ENCODE assay signal across 12 cellular contexts in genomic region chr12:123398918-123399617, GRCh38. TPM values are rescaled to one million over a fixed set of nuclear protein-coding genes. Genes with fewer than 3 reads are reported as not detected.
DNase-seq lines count a peak whose midpoint lies in the region; ATAC-seq and TF ChIP-seq lines count a peak whose summit lies in the region.
"Had no signal": no experiment of that assay in that cellular context is flagged by ENCODE, and none has a peak within 500 bp of the region (broad histone marks: within the 10 kb centered on the region; RNA-seq: fewer than 3 reads in every experiment).

No MANE protein-coding gene starts in this region.

- H3K27ac ChIP-seq in breast epithelium (peak overlapping the region; percentile 20 to 84), substantia nigra (ENCODE audit: low read depth, low read length, poor library complexity, severe bottlenecking) (peak overlapping the region; percentile 80)

- no peaks in the 10 kb centered on the region for H3K27me3 ChIP-seq in breast epithelium

- no peaks in the 10 kb centered on the region for H3K9me3 Mint-ChIP-seq in stimulated activated effector memory CD8-positive, alpha-beta T cell treated with anti-CD3 and anti-CD28 coated beads, Interleukin-12 subunit alpha, Interleukin-12 subunit beta, amount 100 ng/mL, for 72 hours
- H3K9me3 Mint-ChIP-seq: stimulated activated naive B cell treated with anti-CD40 and anti-IgM and Interleukin-4, amounts not matched to agents 10 μg/mL and 1 μg/mL and 100 μg/mL, for 72 hours had no signal

- DNase-seq in GM03348 (ENCODE audit: low spot score) (peak; percentile 54), breast epithelium (ENCODE audit: low spot score in 2 of 2) (no peak), left colon (no peak), substantia nigra (lab: John Stamatoyannopoulos, UW) (peak in 28 of 49 donors; percentile 18 to 93 (median 36)), NCI-H1092 (lab: John Stamatoyannopoulos, UW) (no peak), NCI-H2171 (lab: John Stamatoyannopoulos, UW) (no peak)
- no peak for DNase-seq in stimulated activated effector memory CD8-positive, alpha-beta T cell treated with anti-CD3 and anti-CD28 coated beads, Interleukin-12 subunit alpha, Interleukin-12 subunit beta, amount 100 ng/mL, for 72 hours (ENCODE audit: low spot score in 2 of 2)
- DNase-seq: activated effector memory CD4-positive, alpha-beta T cell treated with Interleukin-2 at 50 U/mL for 16 hours; stimulated activated CD4-positive, alpha-beta T cell treated with anti-CD3 and anti-CD28 coated beads, Interleukin-15, amount 100 ng/mL, for 24 hours; stimulated activated naive B cell treated with anti-CD40 and anti-IgM and Interleukin-4, amounts not matched to agents 10 μg/mL and 1 μg/mL and 100 μg/mL, for 72 hours had no signal

- peak overlapping the region in 1 of 3 donors; percentile 4 for H3K4me3 ChIP-seq in breast epithelium

- H3K36me3 Mint-ChIP-seq in stimulated activated effector memory CD8-positive, alpha-beta T cell treated with anti-CD3 and anti-CD28 coated beads, Interleukin-12 subunit alpha, Interleukin-12 subunit beta, amount 100 ng/mL, for 72 hours, result peaks cover 96% of the 10 kb centered on the region

- intact Hi-C loops in breast epithelium (cut with DNase I; ENCODE audit: low total_unique reads), result no loop called here
- intact Hi-C loops in left colon (cut with DNase I, micrococcal nuclease), result no loop called here

- H3K27ac Mint-ChIP-seq in stimulated activated effector memory CD8-positive, alpha-beta T cell treated with anti-CD3 and anti-CD28 coated beads, Interleukin-12 subunit alpha, Interleukin-12 subunit beta, amount 100 ng/mL, for 72 hours, result no peak overlapping the region
- H3K27ac Mint-ChIP-seq: stimulated activated naive B cell treated with anti-CD40 and anti-IgM and Interleukin-4, amounts not matched to agents 10 μg/mL and 1 μg/mL and 100 μg/mL, for 72 hours had no signal

- no peak overlapping the region for H3K4me3 Mint-ChIP-seq in stimulated activated effector memory CD8-positive, alpha-beta T cell treated with anti-CD3 and anti-CD28 coated beads, Interleukin-12 subunit alpha, Interleukin-12 subunit beta, amount 100 ng/mL, for 72 hours
- H3K4me3 Mint-ChIP-seq: stimulated activated naive B cell treated with anti-CD40 and anti-IgM and Interleukin-4, amounts not matched to agents 10 μg/mL and 1 μg/mL and 100 μg/mL, for 72 hours had no signal

- ATAC-seq in left colon (peak; percentile 30), HG02623 (IDR thresholded peaks at IDR 0.05; ENCODE audit: unreplicated experiment) (no peak)
- ATAC-seq in stimulated activated effector memory CD8-positive, alpha-beta T cell treated with anti-CD3 and anti-CD28 coated beads, Interleukin-12 subunit alpha, Interleukin-12 subunit beta, amount 100 ng/mL, for 72 hours, result no peak
- ATAC-seq: HCT116; stimulated activated naive B cell treated with anti-CD40 and anti-IgM and Interleukin-4, amounts not matched to agents 10 μg/mL and 1 μg/mL and 100 μg/mL, for 72 hours had no signal

- peaks cover 9 to 12% of the 10 kb centered on the region in 2 donors for H3K4me1 ChIP-seq in breast epithelium

- no peak for TF ChIP-seq CTCF in breast epithelium (IDR thresholded peaks at IDR 0.05)

- no peaks in the 10 kb centered on the region for H3K9me3 ChIP-seq in breast epithelium

- H3K4me1 Mint-ChIP-seq in stimulated activated effector memory CD8-positive, alpha-beta T cell treated with anti-CD3 and anti-CD28 coated beads, Interleukin-12 subunit alpha, Interleukin-12 subunit beta, amount 100 ng/mL, for 72 hours, result peaks cover 32% of the 10 kb centered on the region

- TF ChIP-seq POLR2A in breast epithelium (IDR thresholded peaks at IDR 0.05), result no peak

- peaks cover 6% of the 10 kb centered on the region for H3K36me3 ChIP-seq in breast epithelium

RNA-seq across cellular contexts. Expression of gene KMT5A, which starts 15.1 kb away (rescaled TPM):
- total RNA-seq in breast epithelium (10 to 100 TPM; 27.4 to 53.0 (median 31.1) TPM), left colon (10 to 100 TPM; 38.3 to 52.0 TPM)

RNA-seq across cellular contexts. Expression of gene SBNO1, which starts 34.4 kb away (rescaled TPM):
- total RNA-seq in breast epithelium (10 to 100 TPM; 20.3 to 31.0 (median 22.9) TPM), left colon (10 to 100 TPM; 28.3 to 31.0 TPM)

RNA-seq across cellular contexts. Expression of gene RILPL2, which starts 37.4 kb away (rescaled TPM):
- total RNA-seq in breast epithelium, result 10 to 100 TPM in 1 of 3 donors, 1 to 10 TPM in 2; 8.9 to 11.8 (median 9.1) TPM
- 1 to 10 TPM; 1.1 to 1.9 TPM for total RNA-seq in left colon

RNA-seq across cellular contexts. Expression of gene SNRNP35, which starts 58.9 kb away (rescaled TPM):
- total RNA-seq in breast epithelium, result 10 to 100 TPM; 14.6 to 24.1 (median 17.7) TPM
- 10 to 100 TPM; 18.7 to 23.8 TPM for total RNA-seq in left colon

Comparison
In these comparisons a context has a peak if more than half of its experiments do, and no peak if none do; other contexts are left out.
1. DNase-seq: peak in GM03348 (single experiment) and substantia nigra (28 of 49); none in breast epithelium (0 of 2), left colon (0 of 2), stimulated activated effector memory CD8-positive, alpha-beta T cell treated with anti-CD3 and anti-CD28 coated beads, Interleukin-12 subunit alpha, Interleukin-12 subunit beta, amount 100 ng/mL, for 72 hours (0 of 2), NCI-H1092 (single experiment) and NCI-H2171 (single experiment).